Comparison of ENCODE assay signal across 24 cellular contexts in genomic region chr10:92279297-92279696, GRCh38. TPM values are rescaled to one million over a fixed set of nuclear protein-coding genes. Genes with fewer than 3 reads are reported as not detected.
DNase-seq lines count a peak whose midpoint lies in the region; ATAC-seq and TF ChIP-seq lines count a peak whose summit lies in the region.
"Had no signal": no experiment of that assay in that cellular context is flagged by ENCODE, and none has a peak within 500 bp of the region (broad histone marks: within the 10 kb centered on the region; RNA-seq: fewer than 3 reads in every experiment).

No MANE protein-coding gene starts in this region.

- TF ChIP-seq POLR2A in uterus (IDR thresholded peaks at IDR 0.05) = no peak

- H3K27ac ChIP-seq in uterus (peak overlapping the region; percentile 36 to 58), colonic mucosa (no peak overlapping the region)
- H3K27ac ChIP-seq: 22Rv1, BLaER1, HL-60, neutrophil, upper lobe of right lung had no signal

- H3K9ac ChIP-seq in colonic mucosa (ENCODE audit: low read depth in 2 of 2, low read length in 2 of 2) = no peak overlapping the region
- H3K9ac ChIP-seq: BLaER1 had no signal

- no peaks in the 10 kb centered on the region for H3K4me1 ChIP-seq in uterus
- no peaks in the 10 kb centered on the region for H3K4me1 ChIP-seq in colonic mucosa
- H3K4me1 ChIP-seq: right lobe of liver had no signal

- H3K4me3 ChIP-seq in fibroblast of villous mesenchyme (ENCODE audit: low read depth, low read length) (no peak overlapping the region), uterus (no peak overlapping the region), colonic mucosa (no peak overlapping the region)
- H3K4me3 ChIP-seq: BLaER1, GM12878, mucosa of descending colon, right lobe of liver, upper lobe of right lung had no signal

- no peak for ATAC-seq in esophagus mucosa
- ATAC-seq: GM12878, mucosa of descending colon, upper lobe of right lung had no signal

- intact Hi-C loops in uterus (cut with DNase I; ENCODE audit: low total_unique reads) = no loop called here
- intact Hi-C loops in colonic mucosa (cut with DNase I) = no loop called here

- peak; percentile 6 for DNase-seq in NCI-H2227 treated with DMSO at 0.1 percent for 48 hours (lab: John Stamatoyannopoulos, UW)
- no peak for DNase-seq in NCI-H2227 (lab: John Stamatoyannopoulos, UW; ENCODE audit: unreplicated experiment)
- DNase-seq in fibroblast of villous mesenchyme (ENCODE audit: low read depth) = peak; percentile 14
- peak; percentile 16 for DNase-seq in myocyte (ENCODE audit: low read depth)
- no peak for DNase-seq in uterus
- DNase-seq in colonic mucosa = no peak
- DNase-seq in central memory CD4-positive, alpha-beta T cell = no peak
- DNase-seq: activated CD4-positive, alpha-beta T cell treated with anti-CD3 and anti-CD28 coated beads, Interleukin-2, amount 10 ng/mL, durations not matched to agents 7 days and 5 days; activated CD8-positive, alpha-beta memory T cell treated with anti-CD3 and anti-CD28 coated beads, Interleukin-2, amount 50 U/mL, for 48 hours; activated gamma-delta T cell; HFFc6; mucosa of descending colon; NCI-H1417 treated with DMSO at 0.1 percent for 48 hours; NCI-H526 treated with DMSO at 0.1 percent for 48 hours; right lobe of liver; SHP77; stimulated activated naive CD4-positive, alpha-beta T cell treated with Interleukin-2 at 50 U/mL for 16 hours; upper lobe of right lung had no signal

- H3K27me3 ChIP-seq in uterus (no peaks in the 10 kb centered on the region), colonic mucosa (no peaks in the 10 kb centered on the region)
- H3K27me3 ChIP-seq: BLaER1, neutrophil, right lobe of liver, upper lobe of right lung had no signal

- no peaks in the 10 kb centered on the region for H3K9me3 ChIP-seq in uterus
- H3K9me3 ChIP-seq in colonic mucosa = no peaks in the 10 kb centered on the region
- H3K9me3 ChIP-seq: BLaER1, mucosa of descending colon, neutrophil, right lobe of liver, upper lobe of right lung had no signal

- H3K36me3 ChIP-seq in uterus = no peaks in the 10 kb centered on the region
- H3K36me3 ChIP-seq in colonic mucosa = no peaks in the 10 kb centered on the region
- H3K36me3 ChIP-seq: BLaER1, neutrophil, right lobe of liver, upper lobe of right lung had no signal

- TF ChIP-seq CTCF in fibroblast of villous mesenchyme (IDR thresholded peaks at IDR 0.05; ENCODE audit: insufficient read depth, low read depth, low read length) = no peak
- TF ChIP-seq CTCF in uterus (IDR thresholded peaks at IDR 0.05) = no peak
- TF ChIP-seq CTCF in colonic mucosa (IDR thresholded peaks at IDR 0.05) = no peak

RNA-seq across cellular contexts. Expression of gene CPEB3, which starts 11.6 kb away (rescaled TPM):
- total RNA-seq in fibroblast of villous mesenchyme = 0.43 and 0.64 TPM in 2 replicates
- total RNA-seq in myocyte = 3.9 and 8.6 TPM in 2 replicates
- 1.2 TPM for polyA plus RNA-seq in myocyte (2012)
- total RNA-seq in uterus = 1 to 10 TPM; 2.6 to 5.4 (median 3.7) TPM
- total RNA-seq in colonic mucosa = 1 to 10 TPM; 4.4 to 7.9 TPM
- 5.1 TPM for total RNA-seq in esophagus mucosa

RNA-seq across cellular contexts. Expression of gene MARCHF5, which starts 11.7 kb away (rescaled TPM):
- 10.3 and 13.4 TPM in 2 replicates for total RNA-seq in fibroblast of villous mesenchyme
- total RNA-seq in myocyte = 13.0 and 13.3 TPM in 2 replicates
- polyA plus RNA-seq in myocyte (2012) = 29.2 TPM
- total RNA-seq in uterus = 10 to 100 TPM in 3 of 4 donors, 1 to 10 TPM in 1; 2.8 to 43.7 (median 22.9) TPM
- total RNA-seq in colonic mucosa = 10 to 100 TPM; 37.3 to 42.8 TPM
- total RNA-seq in esophagus mucosa = 42.9 TPM

Comparison
In these comparisons a context has a peak if more than half of its experiments do, and no peak if none do; other contexts are left out.
1. DNase-seq: peak in NCI-H2227 treated with DMSO at 0.1 percent for 48 hours (single experiment), fibroblast of villous mesenchyme (single experiment) and myocyte (single experiment); none in NCI-H2227 (single experiment), uterus (0 of 2), colonic mucosa (single experiment) and central memory CD4-positive, alpha-beta T cell (single experiment).